In genomic region chr10:52191049-52191448, GRCh38 we compare ENCODE assay signal across 28 cellular contexts.
"Had no signal": no experiment of that assay in that cellular context is flagged by ENCODE, and none has a peak within 500 bp of the region (broad histone marks: within the 10 kb centered on the region; RNA-seq: fewer than 3 reads in every experiment).

No MANE protein-coding gene starts in this region.

- FAIRE-seq: islet of Langerhans, kidney had no signal

- H3K27ac Mint-ChIP-seq: immature natural killer cell; mesothelial cell of epicardium; naive B cell; natural killer cell; stimulated activated naive CD8-positive, alpha-beta T cell treated with anti-CD3 and anti-CD28 coated beads, Interleukin-15, amount 100 ng/mL, for 72 hours; type B pancreatic cell had no signal

- H3K36me3 ChIP-seq: left lung, lower lobe of right lung, ovary, prostate gland, tibial nerve, vagina had no signal

- H3K27me3 ChIP-seq: left lung, ovary, tibial nerve, vagina had no signal

- DNase-seq: hippocampal formation; immature natural killer cell; kidney; left colon; left lung; lower lobe of right lung; mammary epithelial cell; mesenchymal stem cell; naive B cell; natural killer cell; ovary; retina; right cardiac atrium; stimulated activated CD4-positive, alpha-beta T cell treated with anti-CD3 and anti-CD28 coated beads, Interleukin-12 subunit alpha, Interleukin-12 subunit beta, amount 100 ng/mL, for 4 hours; stimulated activated CD4-positive, alpha-beta T cell treated with anti-CD3 and anti-CD28 coated beads, Interleukin-15, amount 100 ng/mL, for 24 hours; stimulated activated CD4-positive, alpha-beta T cell treated with anti-CD3 and anti-CD28 coated beads, Interleukin-2, amount 100 ng/mL, for 24 hours; stimulated activated CD4-positive, alpha-beta T cell treated with anti-CD3 and anti-CD28 coated beads, Interleukin-4, amount 100 ng/mL, for 1 hour; stimulated activated naive CD4-positive, alpha-beta T cell treated with Interleukin-2 at 50 U/mL for 16 hours; stimulated activated naive CD8-positive, alpha-beta T cell treated with anti-CD3 and anti-CD28 coated beads, Interleukin-15, amount 100 ng/mL, for 72 hours; substantia nigra had no signal

- H3K9me3 Mint-ChIP-seq: immature natural killer cell; mesothelial cell of epicardium; naive B cell; stimulated activated naive CD8-positive, alpha-beta T cell treated with anti-CD3 and anti-CD28 coated beads, Interleukin-15, amount 100 ng/mL, for 72 hours; type B pancreatic cell had no signal

- ATAC-seq: left colon; left lung; lower lobe of right lung; natural killer cell; right cardiac atrium; sciatic nerve; stimulated activated naive CD8-positive, alpha-beta T cell treated with anti-CD3 and anti-CD28 coated beads, Interleukin-15, amount 100 ng/mL, for 72 hours had no signal

- H3K4me3 Mint-ChIP-seq: immature natural killer cell; mesothelial cell of epicardium; naive B cell; natural killer cell; stimulated activated naive CD8-positive, alpha-beta T cell treated with anti-CD3 and anti-CD28 coated beads, Interleukin-15, amount 100 ng/mL, for 72 hours; type B pancreatic cell had no signal

- H3K4me1 ChIP-seq: left lung, lower lobe of right lung, prostate gland, tibial nerve had no signal

- H3K27ac ChIP-seq: left lung, lower lobe of right lung, ovary, prostate gland, skin epidermis, tibial nerve, vagina had no signal

- H3K4me3 ChIP-seq: left lung, lower lobe of right lung, ovary, prostate gland, skin epidermis, tibial nerve, vagina had no signal

- H3K36me3 Mint-ChIP-seq: immature natural killer cell, mesothelial cell of epicardium, naive B cell, natural killer cell, type B pancreatic cell had no signal

- H3K4me1 Mint-ChIP-seq: immature natural killer cell; mesothelial cell of epicardium; naive B cell; natural killer cell; stimulated activated naive CD8-positive, alpha-beta T cell treated with anti-CD3 and anti-CD28 coated beads, Interleukin-15, amount 100 ng/mL, for 72 hours had no signal

- H3K27me3 Mint-ChIP-seq: naive B cell; stimulated activated naive CD8-positive, alpha-beta T cell treated with anti-CD3 and anti-CD28 coated beads, Interleukin-15, amount 100 ng/mL, for 72 hours; type B pancreatic cell had no signal
